In genomic region chr7:128932862-128933821, GRCh38 we compare ENCODE assay signal across 9 cellular contexts. TPM values are rescaled to one million over a fixed set of nuclear protein-coding genes. Genes with fewer than 3 reads are reported as not detected.
DNase-seq lines count a peak whose midpoint lies in the region; ATAC-seq and TF ChIP-seq lines count a peak whose summit lies in the region.
"Had no signal": no experiment of that assay in that cellular context is flagged by ENCODE, and none has a peak within 500 bp of the region (broad histone marks: within the 10 kb centered on the region; RNA-seq: fewer than 3 reads in every experiment).

No MANE protein-coding gene starts in this region.

- H3K4me1 ChIP-seq in right lobe of liver, result peaks cover 0 to 33% (median 5%) of the 10 kb centered on the region in 4 donors

- no peak overlapping the region for H3K27ac ChIP-seq in right lobe of liver

- H3K4me3 ChIP-seq in GM08714 (ENCODE audit: low read length) (peak overlapping the region; percentile 1; the same call in 1 of the 2 replicates), right lobe of liver (no peak overlapping the region)

- no peaks in the 10 kb centered on the region for H3K9me3 ChIP-seq in right lobe of liver

- intact Hi-C loops in right lobe of liver (cut with DNase I), result no loop called here

- H3K27me3 ChIP-seq in right lobe of liver, result no peaks in the 10 kb centered on the region

- peak; percentile 57 for DNase-seq in activated CD4-positive, CD25-positive, alpha-beta regulatory T cell treated with anti-CD3 and anti-CD28 coated beads, Interleukin-2, amount 50 U/mL, for 72 hours
- DNase-seq in right lobe of liver (peak in 2 of 3 donors; percentile 37 to 54), NCI-H1436 treated with DMSO at 0.1 percent for 48 hours (lab: John Stamatoyannopoulos, UW) (no peak), SIG-M5 treated with dmso at 0.1 percent for 504 hours (lab: John Stamatoyannopoulos, UW; ENCODE audit: unreplicated experiment) (no peak), glomerular visceral epithelial cell (ENCODE audit: extremely low spot score) (no peak), NCI-H187 treated with DMSO at 0.1 percent for 48 hours (lab: John Stamatoyannopoulos, UW) (no peak)

- 43% methylated on average over 9 of the region's 18 CpGs for WGBS in right lobe of liver (ENCODE audit: insufficient coverage, low coverage, low lambda C conversion rate, missing lambda C conversion rate)

- TF ChIP-seq POLR2A in right lobe of liver (IDR thresholded peaks at IDR 0.05), result no peak

- TF ChIP-seq CTCF in right lobe of liver (IDR thresholded peaks at IDR 0.05), result no peak

- ATAC-seq in HG02610 (IDR thresholded peaks at IDR 0.05; ENCODE audit: unreplicated experiment) (peak; percentile 43), right lobe of liver (peak; percentile 14 to 34 (median 20))

- H3K36me3 ChIP-seq in right lobe of liver, result no peaks in the 10 kb centered on the region

RNA-seq across cellular contexts. Expression of gene IRF5, which starts 4.6 kb away (rescaled TPM):
- total RNA-seq in right lobe of liver, result 1 to 10 TPM; 4.6 to 8.9 (median 6.4) TPM

RNA-seq across cellular contexts. Expression of gene KCP, which starts 22.6 kb away (rescaled TPM):
- under 1 TPM in 4 of 6 experiments, not detected in 2; 0.10 to 0.22 (median 0.12) TPM for total RNA-seq in right lobe of liver
- total RNA-seq: dermis microvascular lymphatic vessel endothelial cell had no signal

Comparison
In these comparisons a context has a peak if more than half of its experiments do, and no peak if none do; other contexts are left out.
1. DNase-seq: peak in activated CD4-positive, CD25-positive, alpha-beta regulatory T cell treated with anti-CD3 and anti-CD28 coated beads, Interleukin-2, amount 50 U/mL, for 72 hours (single experiment) and right lobe of liver (2 of 3); none in NCI-H1436 treated with DMSO at 0.1 percent for 48 hours (single experiment), SIG-M5 treated with dmso at 0.1 percent for 504 hours (single experiment), glomerular visceral epithelial cell (single experiment) and NCI-H187 treated with DMSO at 0.1 percent for 48 hours (single experiment).